ENCODE assay signal across 8 cellular contexts in genomic region chr17:74742153-74742515, GRCh38. TPM values are rescaled to one million over a fixed set of nuclear protein-coding genes. Genes with fewer than 3 reads are reported as not detected.
DNase-seq lines count a peak whose midpoint lies in the region; ATAC-seq lines count a peak whose summit lies in the region.

No MANE protein-coding gene starts in this region.

- peak; percentile 60 for DNase-seq in stimulated activated CD4-positive, alpha-beta T cell treated with anti-CD3 and anti-CD28 coated beads, Interleukin-15, amount 100 ng/mL, for 24 hours
- DNase-seq in stimulated activated CD4-positive, alpha-beta T cell treated with anti-CD3 and anti-CD28 coated beads, Interleukin-12 subunit alpha, Interleukin-12 subunit beta, amount 100 ng/mL, for 4 hours: no peak
- DNase-seq in MV-4-11 (lab: John Stamatoyannopoulos, UW): peak; percentile 81
- peak in 1 of 2 donors; percentile 67 for DNase-seq in activated naive CD4-positive, alpha-beta T cell treated with anti-CD3 and anti-CD28 coated beads, Interleukin-2, amount 50 U/mL, for 72 hours (ENCODE audit: low spot score in 2 of 2)
- DNase-seq in amygdala (lab: John Stamatoyannopoulos, UW): no peak
- DNase-seq in HK-2 (ENCODE audit: unreplicated experiment): no peak
- no peak for DNase-seq in kidney glomerular epithelial cell (lab: John Stamatoyannopoulos, UW)
- no peak for DNase-seq in G401 (ENCODE audit: low spot score)

- peak; percentile 27 for ATAC-seq in activated naive CD4-positive, alpha-beta T cell treated with anti-CD3 and anti-CD28 coated beads, Interleukin-2, amount 50 U/mL, for 72 hours

- H3K27ac Mint-ChIP-seq in activated naive CD4-positive, alpha-beta T cell treated with anti-CD3 and anti-CD28 coated beads, Interleukin-2, amount 50 U/mL, for 72 hours: peak overlapping the region; percentile 76 to 84

- peaks cover 0 to 10% of the 10 kb centered on the region in 2 donors for H3K9me3 Mint-ChIP-seq in activated naive CD4-positive, alpha-beta T cell treated with anti-CD3 and anti-CD28 coated beads, Interleukin-2, amount 50 U/mL, for 72 hours

- in situ Hi-C loops in G401 (cut with HindIII; ENCODE audit: low sequenced_read_pairs): no loop called here

- peaks cover 0 to 5% of the 10 kb centered on the region in 2 donors for H3K36me3 Mint-ChIP-seq in activated naive CD4-positive, alpha-beta T cell treated with anti-CD3 and anti-CD28 coated beads, Interleukin-2, amount 50 U/mL, for 72 hours

RNA-seq across cellular contexts. Expression of gene RAB37, which starts 5.1 kb away (rescaled TPM):
- total RNA-seq in activated naive CD4-positive, alpha-beta T cell treated with anti-CD3 and anti-CD28 coated beads, Interleukin-2, amount 50 U/mL, for 72 hours: 1 to 10 TPM; 3.4 to 4.0 TPM
- total RNA-seq in G401 (2014; rRNA removed; shearing (Covaris generic)): 1.4 and 4.2 TPM in 2 replicates

RNA-seq across cellular contexts. Expression of gene NHERF1, which starts 6.3 kb away (rescaled TPM):
- total RNA-seq in activated naive CD4-positive, alpha-beta T cell treated with anti-CD3 and anti-CD28 coated beads, Interleukin-2, amount 50 U/mL, for 72 hours: 100 to 1,000 TPM in 1 of 2 donors, 10 to 100 TPM in 1; 59.0 to 114 TPM
- total RNA-seq in G401 (2014; rRNA removed; shearing (Covaris generic)): 82.3 and 90.0 TPM in 2 replicates

RNA-seq across cellular contexts. Expression of gene CD300LF, which starts 29.4 kb away (rescaled TPM):
- total RNA-seq in activated naive CD4-positive, alpha-beta T cell treated with anti-CD3 and anti-CD28 coated beads, Interleukin-2, amount 50 U/mL, for 72 hours: not detected
- not detected in 2 replicates for total RNA-seq in G401 (2014; rRNA removed; shearing (Covaris generic))

RNA-seq across cellular contexts. Expression of gene NAT9, which starts 34.0 kb away (rescaled TPM):
- 10 to 100 TPM; 38.2 to 57.2 TPM for total RNA-seq in activated naive CD4-positive, alpha-beta T cell treated with anti-CD3 and anti-CD28 coated beads, Interleukin-2, amount 50 U/mL, for 72 hours
- total RNA-seq in G401 (2014; rRNA removed; shearing (Covaris generic)): 31.0 and 32.7 TPM in 2 replicates

Comparison
In these comparisons a context has a peak if more than half of its experiments do, and no peak if none do; other contexts are left out.
1. DNase-seq: peak in stimulated activated CD4-positive, alpha-beta T cell treated with anti-CD3 and anti-CD28 coated beads, Interleukin-15, amount 100 ng/mL, for 24 hours (single experiment) and MV-4-11 (single experiment); none in stimulated activated CD4-positive, alpha-beta T cell treated with anti-CD3 and anti-CD28 coated beads, Interleukin-12 subunit alpha, Interleukin-12 subunit beta, amount 100 ng/mL, for 4 hours (single experiment), amygdala (0 of 56), HK-2 (single experiment), kidney glomerular epithelial cell (single experiment) and G401 (single experiment).